24 cellular contexts compared by ENCODE assay signal in genomic region chr1:96524100-96524499, GRCh38.
DNase-seq lines count a peak whose midpoint lies in the region; ATAC-seq and TF ChIP-seq lines count a peak whose summit lies in the region.
"Had no signal": no experiment of that assay in that cellular context is flagged by ENCODE, and none has a peak within 500 bp of the region (broad histone marks: within the 10 kb centered on the region; RNA-seq: fewer than 3 reads in every experiment).

No MANE protein-coding gene starts in this region.

- H3K27me3 Mint-ChIP-seq in activated T-cell treated with anti-CD3 and anti-CD28 coated beads, Interleukin-2, amount 50 U/mL, for 72 hours (ENCODE audit: low read depth) = no peaks in the 10 kb centered on the region
- no peaks in the 10 kb centered on the region for H3K27me3 Mint-ChIP-seq in Caco-2 (ENCODE audit: insufficient read depth, unreplicated experiment)
- H3K27me3 Mint-ChIP-seq in activated naive CD8-positive, alpha-beta T cell treated with anti-CD3 and anti-CD28 coated beads, Interleukin-2, amount 50 U/mL, for 24 hours = peaks cover 2% of the 10 kb centered on the region
- H3K27me3 Mint-ChIP-seq: activated CD4-positive, alpha-beta memory T cell treated with anti-CD3 and anti-CD28 coated beads, Interleukin-2, amount 10 ng/mL, durations not matched to agents 7 days and 5 days; activated naive CD8-positive, alpha-beta T cell treated with anti-CD3 and anti-CD28 coated beads for 36 hours; dendritic cell treated with granulocyte-macrophage colony-stimulating factor and Interleukin-4, amounts not matched to agents 40 ng/mL and 50 ng/mL, for 4 days; progenitor cell of endocrine pancreas had no signal

- ATAC-seq in activated T-cell treated with anti-CD3 and anti-CD28 coated beads, Interleukin-2, amount 50 U/mL, for 72 hours (replicated peaks in 1 of 2) = no peak
- no peak for ATAC-seq in activated naive CD8-positive, alpha-beta T cell treated with anti-CD3 and anti-CD28 coated beads, Interleukin-2, amount 50 U/mL, for 24 hours
- ATAC-seq: naive thymus-derived CD8-positive, alpha-beta T cell had no signal

- no peak overlapping the region for H3K27ac ChIP-seq in C4-2B
- H3K27ac ChIP-seq in iPS-20b (ENCODE audit: low read length) = peak overlapping the region; percentile 96
- H3K27ac ChIP-seq: thoracic aorta had no signal

- H3K9me3 Mint-ChIP-seq in activated T-cell treated with anti-CD3 and anti-CD28 coated beads, Interleukin-2, amount 50 U/mL, for 72 hours = peaks cover 10 to 20% of the 10 kb centered on the region in 2 donors
- H3K9me3 Mint-ChIP-seq in Caco-2 (ENCODE audit: unreplicated experiment) = peaks cover 21% of the 10 kb centered on the region
- H3K9me3 Mint-ChIP-seq in activated naive CD8-positive, alpha-beta T cell treated with anti-CD3 and anti-CD28 coated beads, Interleukin-2, amount 50 U/mL, for 24 hours = peaks cover 25% of the 10 kb centered on the region

- H3K27me3 ChIP-seq in iPS-20b (ENCODE audit: insufficient read depth, low read length) (no peaks in the 10 kb centered on the region), Caco-2 (replicated peaks; ENCODE audit: control insufficient read depth, insufficient read depth, low read length) (no peaks in the 10 kb centered on the region)
- H3K27me3 ChIP-seq: breast epithelium, esophagus muscularis mucosa had no signal

- H3K4me1 ChIP-seq in iPS-20b (ENCODE audit: insufficient read depth, low read length) (peaks cover 54% of the 10 kb centered on the region), Caco-2 (no peaks in the 10 kb centered on the region)
- H3K4me1 ChIP-seq: breast epithelium had no signal

- 0 out of 2 replicates have a peak, but pooled peaks have one; percentile 10 for TF ChIP-seq CTCF in C4-2B (conservative IDR thresholded peaks at IDR 0.05)
- TF ChIP-seq CTCF in Caco-2 (IDR thresholded peaks at IDR 0.05; ENCODE audit: insufficient read depth in 1 of 2, low read depth in 1 of 2, low read length in 1 of 2, severe bottlenecking in 1 of 2, unreplicated experiment in 1 of 2) = peak in 1 of 2 experiments; percentile 6

- POLR2A ChIA-PET in Caco-2 (lab: Charles Lee) = no interaction called here

- no peak overlapping the region; the same call in 1 of the 2 replicates for H3K9ac ChIP-seq in iPS-20b (ENCODE audit: low read depth, low read length)

- peak overlapping the region; percentile 27; the same call in 1 of the 2 replicates for H3K4me3 ChIP-seq in iPS-20b (ENCODE audit: low read length)
- H3K4me3 ChIP-seq in Caco-2 (ENCODE audit: low read depth, low read length) = no peak overlapping the region
- H3K4me3 ChIP-seq: breast epithelium, esophagus muscularis mucosa, skin epidermis, thoracic aorta had no signal

- no TSS peak for BruUV-seq in Caco-2 (replicated peaks; lab: Mats Ljungman, UMichigan)

- no peak overlapping the region for H3K4me3 Mint-ChIP-seq in activated T-cell treated with anti-CD3 and anti-CD28 coated beads, Interleukin-2, amount 50 U/mL, for 72 hours
- no peak overlapping the region for H3K4me3 Mint-ChIP-seq in Caco-2 (ENCODE audit: unreplicated experiment)
- H3K4me3 Mint-ChIP-seq in activated naive CD8-positive, alpha-beta T cell treated with anti-CD3 and anti-CD28 coated beads, Interleukin-2, amount 50 U/mL, for 24 hours = no peak overlapping the region
- H3K4me3 Mint-ChIP-seq: activated CD4-positive, alpha-beta memory T cell treated with anti-CD3 and anti-CD28 coated beads, Interleukin-2, amount 10 ng/mL, durations not matched to agents 7 days and 5 days; activated naive CD8-positive, alpha-beta T cell treated with anti-CD3 and anti-CD28 coated beads for 36 hours; dendritic cell treated with granulocyte-macrophage colony-stimulating factor and Interleukin-4, amounts not matched to agents 40 ng/mL and 50 ng/mL, for 4 days; memory B cell; naive thymus-derived CD8-positive, alpha-beta T cell had no signal

- CTCF ChIA-PET in Caco-2 (lab: Charles Lee) = no interaction called here

- H3K36me3 ChIP-seq in iPS-20b (ENCODE audit: insufficient read depth, low read depth, low read length) (no peaks in the 10 kb centered on the region), Caco-2 (ENCODE audit: control insufficient read depth, insufficient read depth, low read length) (no peaks in the 10 kb centered on the region)
- H3K36me3 ChIP-seq: breast epithelium, esophagus muscularis mucosa, thoracic aorta had no signal

- DNase-seq in Kasumi-1 (lab: John Stamatoyannopoulos, UW) (peak; percentile 41 to 57), UCSD-AML1 (lab: John Stamatoyannopoulos, UW; ENCODE audit: unreplicated experiment) (peak; percentile 7), NCI-H128 (lab: John Stamatoyannopoulos, UW; ENCODE audit: unreplicated experiment) (no peak), Caco-2 (no peak)
- DNase-seq in activated T-cell treated with anti-CD3 and anti-CD28 coated beads, Interleukin-2, amount 50 U/mL, for 72 hours = no peak
- no peak for DNase-seq in activated naive CD8-positive, alpha-beta T cell treated with anti-CD3 and anti-CD28 coated beads, Interleukin-2, amount 50 U/mL, for 24 hours
- DNase-seq: activated CD4-positive, alpha-beta memory T cell treated with anti-CD3 and anti-CD28 coated beads, Interleukin-2, amount 10 ng/mL, durations not matched to agents 7 days and 5 days; activated naive CD8-positive, alpha-beta T cell treated with anti-CD3 and anti-CD28 coated beads for 36 hours; Calu3; GF-D8; naive thymus-derived CD8-positive, alpha-beta T cell; NCI-H1694 treated with DMSO at 0.1 percent for 48 hours; NCI-H524 treated with DMSO at 0.1 percent for 48 hours; stimulated activated CD4-positive, alpha-beta T cell treated with anti-CD3 and anti-CD28 coated beads, Interleukin-4, amount 100 ng/mL, for 4 hours; stimulated activated CD8-positive, alpha-beta memory T cell treated with anti-CD3 and anti-CD28 coated beads, Interleukin-4, amount 100 ng/mL, for 48 hours had no signal

- no peaks in the 10 kb centered on the region for H3K4me1 Mint-ChIP-seq in activated T-cell treated with anti-CD3 and anti-CD28 coated beads, Interleukin-2, amount 50 U/mL, for 72 hours (ENCODE audit: low read depth)
- no peaks in the 10 kb centered on the region for H3K4me1 Mint-ChIP-seq in Caco-2 (ENCODE audit: low read depth, unreplicated experiment)
- no peaks in the 10 kb centered on the region for H3K4me1 Mint-ChIP-seq in activated naive CD8-positive, alpha-beta T cell treated with anti-CD3 and anti-CD28 coated beads, Interleukin-2, amount 50 U/mL, for 24 hours
- H3K4me1 Mint-ChIP-seq: activated CD4-positive, alpha-beta memory T cell treated with anti-CD3 and anti-CD28 coated beads, Interleukin-2, amount 10 ng/mL, durations not matched to agents 7 days and 5 days; activated naive CD8-positive, alpha-beta T cell treated with anti-CD3 and anti-CD28 coated beads for 36 hours; memory B cell; naive thymus-derived CD8-positive, alpha-beta T cell had no signal

- no peak overlapping the region for H3K27ac Mint-ChIP-seq in activated T-cell treated with anti-CD3 and anti-CD28 coated beads, Interleukin-2, amount 50 U/mL, for 72 hours
- H3K27ac Mint-ChIP-seq in Caco-2 (ENCODE audit: unreplicated experiment) = no peak overlapping the region
- no peak overlapping the region for H3K27ac Mint-ChIP-seq in activated naive CD8-positive, alpha-beta T cell treated with anti-CD3 and anti-CD28 coated beads, Interleukin-2, amount 50 U/mL, for 24 hours
- H3K27ac Mint-ChIP-seq: activated CD4-positive, alpha-beta memory T cell treated with anti-CD3 and anti-CD28 coated beads, Interleukin-2, amount 10 ng/mL, durations not matched to agents 7 days and 5 days; activated naive CD8-positive, alpha-beta T cell treated with anti-CD3 and anti-CD28 coated beads for 36 hours; dendritic cell treated with granulocyte-macrophage colony-stimulating factor and Interleukin-4, amounts not matched to agents 40 ng/mL and 50 ng/mL, for 4 days; memory B cell; naive thymus-derived CD8-positive, alpha-beta T cell; progenitor cell of endocrine pancreas had no signal

- intact Hi-C loops in Caco-2 (cut with micrococcal nuclease; ENCODE audit: unreplicated experiment) = no loop called here

- H3K36me3 Mint-ChIP-seq in activated T-cell treated with anti-CD3 and anti-CD28 coated beads, Interleukin-2, amount 50 U/mL, for 72 hours (ENCODE audit: insufficient read depth in 2 of 2) = peaks cover 6 to 10% of the 10 kb centered on the region in 2 donors
- no peaks in the 10 kb centered on the region for H3K36me3 Mint-ChIP-seq in Caco-2 (ENCODE audit: insufficient read depth, unreplicated experiment)
- no peaks in the 10 kb centered on the region for H3K36me3 Mint-ChIP-seq in activated naive CD8-positive, alpha-beta T cell treated with anti-CD3 and anti-CD28 coated beads, Interleukin-2, amount 50 U/mL, for 24 hours (ENCODE audit: low read depth)
- H3K36me3 Mint-ChIP-seq: activated naive CD8-positive, alpha-beta T cell treated with anti-CD3 and anti-CD28 coated beads for 36 hours had no signal

- H3K9me3 ChIP-seq in iPS-20b (ENCODE audit: insufficient read depth, low read depth, low read length) = peaks cover 14% of the 10 kb centered on the region; the same call in 1 of the 2 replicates
- no peaks in the 10 kb centered on the region for H3K9me3 ChIP-seq in Caco-2

Comparison
In these comparisons a context has a peak if more than half of its experiments do, and no peak if none do; other contexts are left out.
1. DNase-seq: peak in Kasumi-1 (2 of 2) and UCSD-AML1 (single experiment); none in NCI-H128 (single experiment), activated T-cell treated with anti-CD3 and anti-CD28 coated beads, Interleukin-2, amount 50 U/mL, for 72 hours (0 of 2), Caco-2 (0 of 2) and activated naive CD8-positive, alpha-beta T cell treated with anti-CD3 and anti-CD28 coated beads, Interleukin-2, amount 50 U/mL, for 24 hours (single experiment).